In the genomic region with DNA sequence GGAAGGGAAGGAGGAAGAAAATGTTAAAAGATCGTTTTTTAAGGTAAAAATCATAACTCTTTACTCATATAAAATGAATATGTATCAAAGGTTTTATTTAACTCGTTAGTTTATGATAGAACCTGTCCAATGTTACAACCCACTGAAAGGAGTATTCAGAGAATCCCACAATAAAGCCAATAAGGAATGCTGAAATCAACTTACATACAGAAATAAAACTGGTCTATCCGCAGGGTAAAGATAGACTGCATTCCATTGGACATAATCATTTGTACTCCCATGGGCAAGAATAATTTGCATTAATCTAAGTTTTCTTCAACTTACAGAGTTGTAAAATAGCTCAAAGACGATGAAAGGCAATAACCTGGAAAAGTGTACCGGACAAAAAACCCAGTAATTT, we compare ENCODE assay signal across 11 cellular contexts. TPM values are rescaled to one million over a fixed set of nuclear protein-coding genes. Genes with fewer than 3 reads are reported as not detected.
A peak's percentile ranks its signal among the peaks of the same experiment; 100 is the strongest.
DNase-seq lines count a peak whose midpoint lies in the region; ATAC-seq, FAIRE-seq and TF ChIP-seq lines count a peak whose summit lies in the region.
"Had no signal": no experiment of that assay in that cellular context is flagged by ENCODE, and none has a peak within 500 bp of the region (broad histone marks: within the 10 kb centered on the region; RNA-seq: fewer than 3 reads in every experiment).

No MANE protein-coding gene starts in this region.

- H3K4me1 ChIP-seq in DND-41 (ENCODE audit: insufficient read depth, low read length) = peaks cover 39% of the 10 kb centered on the region

- H3K9ac ChIP-seq in DND-41 (ENCODE audit: low read depth, low read length) = peak overlapping the region; percentile 60

- ATAC-seq in DND-41 (ENCODE audit: insufficient read depth, low read depth) (no peak), GM18907 (IDR thresholded peaks at IDR 0.05; ENCODE audit: unreplicated experiment) (no peak)

- H3K9me3 Mint-ChIP-seq in mesothelial cell of epicardium = peaks cover 28% of the 10 kb centered on the region

- peaks cover 7% of the 10 kb centered on the region for H3K9me3 ChIP-seq in DND-41 (ENCODE audit: insufficient read depth, low read length, severe bottlenecking)
- H3K9me3 ChIP-seq: ovary had no signal

- H3K36me3 Mint-ChIP-seq in mesothelial cell of epicardium = peaks cover 3% of the 10 kb centered on the region
- H3K36me3 Mint-ChIP-seq: brain had no signal

- TF ChIP-seq CTCF in DND-41 (IDR thresholded peaks at IDR 0.05; ENCODE audit: borderline replicate concordance, extremely low read depth, low read length, poor library complexity, severe bottlenecking) (no peak), brain microvascular endothelial cell (IDR thresholded peaks at IDR 0.05; ENCODE audit: low read depth, low read length, missing control alignments) (no peak), mesothelial cell of epicardium (IDR thresholded peaks at IDR 0.05; ENCODE audit: unreplicated experiment) (no peak)

- H3K27me3 ChIP-seq in DND-41 (ENCODE audit: insufficient read depth, low read length, poor library complexity) (no peaks in the 10 kb centered on the region), brain microvascular endothelial cell (replicated peaks) (no peaks in the 10 kb centered on the region)
- H3K27me3 ChIP-seq: ovary had no signal

- H3K4me1 Mint-ChIP-seq in mesothelial cell of epicardium = peaks cover 26% of the 10 kb centered on the region

- H3K36me3 ChIP-seq in DND-41 (ENCODE audit: insufficient read depth, low read length) = peaks cover 4% of the 10 kb centered on the region; the same call in 1 of the 2 replicates
- no peaks in the 10 kb centered on the region for H3K36me3 ChIP-seq in brain microvascular endothelial cell (replicated peaks)
- H3K36me3 ChIP-seq: ovary had no signal

- H3K79me2 ChIP-seq in DND-41 (ENCODE audit: insufficient read depth, low read length) = no peaks in the 10 kb centered on the region; the same call in 1 of the 2 replicates

- peak overlapping the region; percentile 74 for H3K4me2 ChIP-seq in DND-41 (ENCODE audit: insufficient read depth, low read length)

- H3K4me3 Mint-ChIP-seq in mesothelial cell of epicardium = peak overlapping the region; percentile 45

- peak overlapping the region; percentile 97 for H3K27ac Mint-ChIP-seq in mesothelial cell of epicardium

- H2AFZ ChIP-seq in DND-41 (ENCODE audit: low read depth, low read length) = peak overlapping the region; percentile 77

- peaks cover 16% of the 10 kb centered on the region for H3K27me3 Mint-ChIP-seq in mesothelial cell of epicardium (ENCODE audit: low read depth)

- no peaks in the 10 kb centered on the region for H4K20me1 ChIP-seq in DND-41 (ENCODE audit: insufficient read depth, low read length)

- in situ Hi-C loops in brain microvascular endothelial cell (cut with HindIII; ENCODE audit: low pct_ligation_motif_present, low sequenced_read_pairs) = no loop called here

- peak overlapping the region; percentile 10 to 61; a peak in 3 of 4 replicates for H3K4me3 ChIP-seq in DND-41 (ENCODE audit: low read depth in 1 of 2, low read length in 2 of 2)
- H3K4me3 ChIP-seq in brain microvascular endothelial cell (ENCODE audit: low read depth, low read length) = peak overlapping the region; percentile 37
- H3K4me3 ChIP-seq: ovary had no signal

- TF ChIP-seq POLR2A in erythroblast (IDR thresholded peaks at IDR 0.05; ENCODE audit: low read length) (no peak), GM12891 (IDR thresholded peaks at IDR 0.05; ENCODE audit: low read depth, low read length) (no peak)

- H3K27ac ChIP-seq in DND-41 (ENCODE audit: low read length) (peak overlapping the region; percentile 83; the same call in 1 of the 2 replicates), brain microvascular endothelial cell (peak overlapping the region; percentile 95)
- H3K27ac ChIP-seq: ovary had no signal

- no peak for DNase-seq in DND-41
- peak; percentile 35 for DNase-seq in LHCN-M2 (ENCODE audit: low read depth)
- no peak for DNase-seq in brain microvascular endothelial cell
- no peak for DNase-seq in mesothelial cell of epicardium (ENCODE audit: low spot score in 2 of 2, unreplicated experiment in 2 of 2)
- DNase-seq in cortex of kidney (lab: John Stamatoyannopoulos, UW) = no peak
- no peak for DNase-seq in erythroblast (lab: John Stamatoyannopoulos, UW)
- DNase-seq in GM12891 (ENCODE audit: insufficient read length, low spot score) = no peak
- DNase-seq: NCI-H510A, ovary had no signal

- no peak for FAIRE-seq in GM12891 (lab: Jason Lieb, UNC)

TF ChIP-seq in GM12891, 5 proteins besides CTCF, POLR2A, EP300 and RAD21:
- TF ChIP-seq TAF1 (IDR thresholded peaks at IDR 0.05; ENCODE audit: low read depth, low read length) = no peak
- no peak for TF ChIP-seq PAX5 (IDR thresholded peaks at IDR 0.05; ENCODE audit: insufficient read depth, low read length, severe bottlenecking)
- TF ChIP-seq SPI1 (IDR thresholded peaks at IDR 0.05; ENCODE audit: low read depth, low read length) = no peak
- no peak for TF ChIP-seq POLR2AphosphoS5 (IDR thresholded peaks at IDR 0.05; ENCODE audit: low read depth, low read length)
- TF ChIP-seq POU2F2 (IDR thresholded peaks at IDR 0.05; ENCODE audit: low read depth, low read length) = no peak

RNA-seq across cellular contexts. Expression of gene BEAN1, which starts 17.9 kb away (rescaled TPM):
- total RNA-seq in LHCN-M2 (2014; rRNA removed) (0.19 and 1.4 TPM in 2 replicates), mesothelial cell of epicardium (0.82 to 1.1 TPM (median 1.0 TPM) in 3 replicates)
- polyA plus RNA-seq in LHCN-M2 (2012) = 2.1 TPM
- polyA plus RNA-seq in GM12891 (2012; ENCODE audit: low read depth, missing spikeins) = not detected

RNA-seq across cellular contexts. Expression of gene CDH5, which starts 42.7 kb away (rescaled TPM):
- not detected in 2 replicates for total RNA-seq in LHCN-M2 (2014; rRNA removed)
- not detected for polyA plus RNA-seq in LHCN-M2 (2012)
- 0.09 to 0.27 TPM (median 0.16 TPM) in 3 replicates for total RNA-seq in mesothelial cell of epicardium
- polyA plus RNA-seq in GM12891 (2012; ENCODE audit: low read depth, missing spikeins) = not detected
